ENCODE assay signal across 9 cellular contexts in the genomic region with DNA sequence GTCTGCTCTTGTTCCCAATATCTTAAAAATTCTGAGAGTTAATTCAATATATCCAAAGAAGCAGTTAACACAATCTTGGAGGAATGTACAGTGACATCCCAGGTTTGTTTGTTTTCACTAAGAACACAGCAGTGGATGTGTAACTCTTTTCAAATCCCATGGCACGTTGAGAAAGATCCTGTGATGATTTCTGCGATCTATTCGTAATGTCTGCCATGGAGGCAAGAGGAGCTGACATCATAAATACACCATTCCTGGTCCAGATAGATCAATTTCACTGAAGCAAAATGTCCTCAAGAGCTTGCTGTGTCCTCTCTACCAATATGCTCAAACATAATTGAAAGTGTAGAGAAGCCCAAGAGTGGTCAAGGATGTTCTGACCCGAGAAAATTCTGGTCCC.
"Had no signal": no experiment of that assay in that cellular context is flagged by ENCODE, and none has a peak within 500 bp of the region (broad histone marks: within the 10 kb centered on the region; RNA-seq: fewer than 3 reads in every experiment).

No MANE protein-coding gene starts in this region.

- H3K9ac ChIP-seq: KMS-11 had no signal

- H3K4me3 ChIP-seq: GM23338 had no signal

- ATAC-seq: GM23338, HepG2 had no signal

- H2AFZ ChIP-seq: GM23338 had no signal

- H3K4me2 ChIP-seq: GM23338, KMS-11 had no signal

- H3K27ac ChIP-seq: HL-60, KMS-11 had no signal

- FAIRE-seq: H1, H54, HepG2 had no signal

- DNase-seq: H9, HCEC 1CT, KBM-7 had no signal
